Comparison of ENCODE assay signal across 8 cellular contexts in genomic region chr2:74835831-74836674, GRCh38. TPM values are rescaled to one million over a fixed set of nuclear protein-coding genes. Genes with fewer than 3 reads are reported as not detected.
DNase-seq lines count a peak whose midpoint lies in the region; ATAC-seq, FAIRE-seq and TF ChIP-seq lines count a peak whose summit lies in the region.

No MANE protein-coding gene starts in this region.

- TF ChIP-seq CTCF in mesothelial cell of epicardium (IDR thresholded peaks at IDR 0.05; ENCODE audit: unreplicated experiment), result peak; percentile 79

- no peaks in the 10 kb centered on the region for H3K27me3 ChIP-seq in BLaER1

- H3K27ac ChIP-seq in BLaER1, result peak overlapping the region; percentile 96

- no peak for TF ChIP-seq EP300 in Ishikawa (IDR thresholded peaks at IDR 0.05; ENCODE audit: borderline replicate concordance)

- no peaks in the 10 kb centered on the region for H3K27me3 Mint-ChIP-seq in dendritic cell treated with granulocyte-macrophage colony-stimulating factor and Interleukin-4, amounts not matched to agents 40 ng/mL and 50 ng/mL, for 4 days
- H3K27me3 Mint-ChIP-seq in mesothelial cell of epicardium (ENCODE audit: low read depth), result peaks cover 23% of the 10 kb centered on the region

- H3K4me1 ChIP-seq in BLaER1, result peaks cover 75% of the 10 kb centered on the region

- H4K20me1 ChIP-seq in BLaER1, result peaks cover 39% of the 10 kb centered on the region

- no peak for ATAC-seq in HG03139 (IDR thresholded peaks at IDR 0.05; ENCODE audit: unreplicated experiment)

- peak overlapping the region; percentile 89 for H3K27ac Mint-ChIP-seq in dendritic cell treated with granulocyte-macrophage colony-stimulating factor and Interleukin-4, amounts not matched to agents 40 ng/mL and 50 ng/mL, for 4 days
- H3K27ac Mint-ChIP-seq in mesothelial cell of epicardium, result peak overlapping the region; percentile 10

- H3K4me3 Mint-ChIP-seq in dendritic cell treated with granulocyte-macrophage colony-stimulating factor and Interleukin-4, amounts not matched to agents 40 ng/mL and 50 ng/mL, for 4 days, result peak overlapping the region; percentile 91
- peak overlapping the region; percentile 89 for H3K4me3 Mint-ChIP-seq in mesothelial cell of epicardium

- intact Hi-C loops in dendritic cell treated with granulocyte-macrophage colony-stimulating factor and Interleukin-4, amounts not matched to agents 40 ng/mL and 50 ng/mL, for 4 days (cut with micrococcal nuclease), result loop anchor here (1.0 to 2.0 kb wide), 2 partner anchors 41 to 121 kb away; no protein-coding TSS in a partner anchor

- peaks cover 6% of the 10 kb centered on the region; the same call in 1 of the 2 replicates for H3K9me3 ChIP-seq in BLaER1

- TF ChIP-seq POLR2A in GM12892 (IDR thresholded peaks at IDR 0.05; ENCODE audit: low read depth, low read length), result no peak

- H3K9me3 Mint-ChIP-seq in dendritic cell treated with granulocyte-macrophage colony-stimulating factor and Interleukin-4, amounts not matched to agents 40 ng/mL and 50 ng/mL, for 4 days, result no peaks in the 10 kb centered on the region
- no peaks in the 10 kb centered on the region for H3K9me3 Mint-ChIP-seq in mesothelial cell of epicardium

- peaks cover 27% of the 10 kb centered on the region for H3K36me3 ChIP-seq in BLaER1

- peaks cover 72% of the 10 kb centered on the region for H3K4me1 Mint-ChIP-seq in dendritic cell treated with granulocyte-macrophage colony-stimulating factor and Interleukin-4, amounts not matched to agents 40 ng/mL and 50 ng/mL, for 4 days (ENCODE audit: low read depth)
- peaks cover 16% of the 10 kb centered on the region for H3K4me1 Mint-ChIP-seq in mesothelial cell of epicardium

- peak overlapping the region; percentile 93 for H3K4me2 ChIP-seq in BLaER1

- peaks cover 27% of the 10 kb centered on the region for H3K36me3 Mint-ChIP-seq in dendritic cell treated with granulocyte-macrophage colony-stimulating factor and Interleukin-4, amounts not matched to agents 40 ng/mL and 50 ng/mL, for 4 days (ENCODE audit: low read depth)
- peaks cover 2% of the 10 kb centered on the region for H3K36me3 Mint-ChIP-seq in mesothelial cell of epicardium

- peak overlapping the region; percentile 97 for H3K9ac ChIP-seq in BLaER1

- DNase-seq in GM12892 (ENCODE audit: insufficient read length), result peak; percentile 53
- DNase-seq in RPMI7951 (ENCODE audit: low read depth), result peak; percentile 52
- DNase-seq in mesothelial cell of epicardium (ENCODE audit: low spot score in 2 of 2, unreplicated experiment in 2 of 2), result no peak
- no peak for DNase-seq in T-helper 9 cell

- TF ChIP-seq RAD21 in Ishikawa (IDR thresholded peaks at IDR 0.05; ENCODE audit: low read depth), result peak; percentile 60

- H3K4me3 ChIP-seq in BLaER1, result peak overlapping the region; percentile 100

- peak; percentile 56 for FAIRE-seq in GM12892 (lab: Jason Lieb, UNC)

TF ChIP-seq in Ishikawa, 13 proteins besides CTCF, POLR2A, EP300 and RAD21:
- 0 out of 2 replicates have a peak, but pooled peaks have one; percentile 52 for TF ChIP-seq ZBTB7A (IDR thresholded peaks at IDR 0.05; ENCODE audit: low read depth)
- TF ChIP-seq CREB1 (IDR thresholded peaks at IDR 0.05; ENCODE audit: low read depth), result no peak

RNA-seq across cellular contexts. Expression of gene HK2, which starts 2.1 kb away (rescaled TPM):
- 49.7 TPM for polyA plus RNA-seq in GM12892 (2012; ENCODE audit: missing spikeins)
- 13.0 and 16.5 TPM in 2 replicates for total RNA-seq in RPMI7951 (2014; rRNA removed; shearing (Covaris generic))
- 16.6 to 17.7 TPM (median 16.9 TPM) in 3 replicates for total RNA-seq in mesothelial cell of epicardium

Comparison
In these comparisons a context has a peak if more than half of its experiments do, and no peak if none do; other contexts are left out.
1. DNase-seq: peak in GM12892 (single experiment) and RPMI7951 (single experiment); none in mesothelial cell of epicardium (0 of 2) and T-helper 9 cell (single experiment).